Comparison of ENCODE assay signal across 1 cellular context in the genomic region with DNA sequence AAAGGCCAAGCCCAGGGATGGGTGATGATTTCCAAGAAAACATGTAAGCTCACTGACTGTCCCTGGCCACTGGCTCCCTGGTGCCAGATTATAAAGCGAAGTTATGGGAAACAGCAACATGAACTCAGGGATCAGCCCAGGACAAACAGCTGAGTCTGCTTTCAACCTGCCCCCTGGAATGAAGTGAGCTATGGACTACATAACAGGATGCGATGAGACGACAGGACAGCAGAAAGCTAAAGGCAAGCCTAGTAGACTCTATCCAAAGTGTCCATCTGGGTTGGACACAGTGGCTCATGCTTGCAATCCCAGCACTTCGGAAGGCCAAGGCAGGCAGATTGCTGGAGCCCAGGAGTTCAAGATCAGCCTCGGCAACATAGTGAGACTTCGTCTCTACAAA.
TF ChIP-seq lines count a peak whose summit lies in the region.

No MANE protein-coding gene starts in this region.

TF ChIP-seq in HepG2, 621 proteins besides CTCF, POLR2A, EP300 and RAD21 (continued from another document and continues in another):
- TF ChIP-seq, protein P1, sequence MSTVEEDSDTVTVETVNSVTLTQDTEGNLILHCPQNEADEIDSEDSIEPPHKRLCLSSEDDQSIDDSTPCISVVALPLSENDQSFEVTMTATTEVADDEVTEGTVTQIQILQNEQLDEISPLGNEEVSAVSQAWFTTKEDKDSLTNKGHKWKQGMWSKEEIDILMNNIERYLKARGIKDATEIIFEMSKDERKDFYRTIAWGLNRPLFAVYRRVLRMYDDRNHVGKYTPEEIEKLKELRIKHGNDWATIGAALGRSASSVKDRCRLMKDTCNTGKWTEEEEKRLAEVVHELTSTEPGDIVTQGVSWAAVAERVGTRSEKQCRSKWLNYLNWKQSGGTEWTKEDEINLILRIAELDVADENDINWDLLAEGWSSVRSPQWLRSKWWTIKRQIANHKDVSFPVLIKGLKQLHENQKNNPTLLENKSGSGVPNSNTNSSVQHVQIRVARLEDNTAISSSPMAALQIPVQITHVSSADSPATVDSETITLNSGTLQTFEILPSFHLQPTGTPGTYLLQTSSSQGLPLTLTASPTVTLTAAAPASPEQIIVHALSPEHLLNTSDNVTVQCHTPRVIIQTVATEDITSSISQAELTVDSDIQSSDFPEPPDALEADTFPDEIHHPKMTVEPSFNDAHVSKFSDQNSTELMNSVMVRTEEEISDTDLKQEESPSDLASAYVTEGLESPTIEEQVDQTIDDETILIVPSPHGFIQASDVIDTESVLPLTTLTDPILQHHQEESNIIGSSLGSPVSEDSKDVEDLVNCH (CRISPR knock-in tag; IDR thresholded peaks at IDR 0.05), result no peak
- TF ChIP-seq FOXM1 (CRISPR knock-in tag; IDR thresholded peaks at IDR 0.05), result no peak
- 0 out of 2 replicates have a peak, but pooled peaks have one; percentile 38 for TF ChIP-seq TGIF2 (CRISPR knock-in tag; IDR thresholded peaks at IDR 0.05)
- no peak for TF ChIP-seq SOX6 (IDR thresholded peaks at IDR 0.05)
- 0 out of 2 replicates have a peak, but pooled peaks have one; percentile 28 for TF ChIP-seq SOX6 (CRISPR knock-in tag; IDR thresholded peaks at IDR 0.05)
- TF ChIP-seq HMG20A (CRISPR knock-in tag; IDR thresholded peaks at IDR 0.05; ENCODE audit: borderline replicate concordance), result peak; percentile 33; the same call in 1 of the 2 replicates
- no peak for TF ChIP-seq JARID2 (CRISPR knock-in tag; IDR thresholded peaks at IDR 0.05; ENCODE audit: insufficient replicate concordance)
- TF ChIP-seq, protein P2, sequence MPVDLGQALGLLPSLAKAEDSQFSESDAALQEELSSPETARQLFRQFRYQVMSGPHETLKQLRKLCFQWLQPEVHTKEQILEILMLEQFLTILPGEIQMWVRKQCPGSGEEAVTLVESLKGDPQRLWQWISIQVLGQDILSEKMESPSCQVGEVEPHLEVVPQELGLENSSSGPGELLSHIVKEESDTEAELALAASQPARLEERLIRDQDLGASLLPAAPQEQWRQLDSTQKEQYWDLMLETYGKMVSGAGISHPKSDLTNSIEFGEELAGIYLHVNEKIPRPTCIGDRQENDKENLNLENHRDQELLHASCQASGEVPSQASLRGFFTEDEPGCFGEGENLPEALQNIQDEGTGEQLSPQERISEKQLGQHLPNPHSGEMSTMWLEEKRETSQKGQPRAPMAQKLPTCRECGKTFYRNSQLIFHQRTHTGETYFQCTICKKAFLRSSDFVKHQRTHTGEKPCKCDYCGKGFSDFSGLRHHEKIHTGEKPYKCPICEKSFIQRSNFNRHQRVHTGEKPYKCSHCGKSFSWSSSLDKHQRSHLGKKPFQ (CRISPR knock-in tag; IDR thresholded peaks at IDR 0.05; ENCODE audit: insufficient replicate concordance), result peak; percentile 38
- TF ChIP-seq ZNF558 (CRISPR knock-in tag; IDR thresholded peaks at IDR 0.05; ENCODE audit: borderline replicate concordance), result no peak
- TF ChIP-seq FLYWCH1 (CRISPR knock-in tag; IDR thresholded peaks at IDR 0.05), result no peak; the same call in 1 of the 2 replicates
- TF ChIP-seq SATB2 (CRISPR knock-in tag; IDR thresholded peaks at IDR 0.05), result no peak
- TF ChIP-seq SP1 (IDR thresholded peaks at IDR 0.05), result no peak
- TF ChIP-seq SP1 (CRISPR knock-in tag; IDR thresholded peaks at IDR 0.05), result no peak
- no peak for TF ChIP-seq ZNF335 (CRISPR knock-in tag; IDR thresholded peaks at IDR 0.05)
- TF ChIP-seq ARNT2 (CRISPR knock-in tag; IDR thresholded peaks at IDR 0.05; ENCODE audit: low read depth), result no peak
- TF ChIP-seq, protein P3, sequence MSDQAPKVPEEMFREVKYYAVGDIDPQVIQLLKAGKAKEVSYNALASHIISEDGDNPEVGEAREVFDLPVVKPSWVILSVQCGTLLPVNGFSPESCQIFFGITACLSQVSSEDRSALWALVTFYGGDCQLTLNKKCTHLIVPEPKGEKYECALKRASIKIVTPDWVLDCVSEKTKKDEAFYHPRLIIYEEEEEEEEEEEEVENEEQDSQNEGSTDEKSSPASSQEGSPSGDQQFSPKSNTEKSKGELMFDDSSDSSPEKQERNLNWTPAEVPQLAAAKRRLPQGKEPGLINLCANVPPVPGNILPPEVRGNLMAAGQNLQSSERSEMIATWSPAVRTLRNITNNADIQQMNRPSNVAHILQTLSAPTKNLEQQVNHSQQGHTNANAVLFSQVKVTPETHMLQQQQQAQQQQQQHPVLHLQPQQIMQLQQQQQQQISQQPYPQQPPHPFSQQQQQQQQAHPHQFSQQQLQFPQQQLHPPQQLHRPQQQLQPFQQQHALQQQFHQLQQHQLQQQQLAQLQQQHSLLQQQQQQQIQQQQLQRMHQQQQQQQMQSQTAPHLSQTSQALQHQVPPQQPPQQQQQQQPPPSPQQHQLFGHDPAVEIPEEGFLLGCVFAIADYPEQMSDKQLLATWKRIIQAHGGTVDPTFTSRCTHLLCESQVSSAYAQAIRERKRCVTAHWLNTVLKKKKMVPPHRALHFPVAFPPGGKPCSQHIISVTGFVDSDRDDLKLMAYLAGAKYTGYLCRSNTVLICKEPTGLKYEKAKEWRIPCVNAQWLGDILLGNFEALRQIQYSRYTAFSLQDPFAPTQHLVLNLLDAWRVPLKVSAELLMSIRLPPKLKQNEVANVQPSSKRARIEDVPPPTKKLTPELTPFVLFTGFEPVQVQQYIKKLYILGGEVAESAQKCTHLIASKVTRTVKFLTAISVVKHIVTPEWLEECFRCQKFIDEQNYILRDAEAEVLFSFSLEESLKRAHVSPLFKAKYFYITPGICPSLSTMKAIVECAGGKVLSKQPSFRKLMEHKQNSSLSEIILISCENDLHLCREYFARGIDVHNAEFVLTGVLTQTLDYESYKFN (CRISPR knock-in tag; conservative IDR thresholded peaks at IDR 0.05), result peak; percentile 68; the same call in 1 of the 2 replicates
- TF ChIP-seq ZBTB38 (CRISPR knock-in tag; IDR thresholded peaks at IDR 0.05), result no peak
- no peak for TF ChIP-seq RFXAP (CRISPR knock-in tag; IDR thresholded peaks at IDR 0.05; ENCODE audit: borderline replicate concordance)
- TF ChIP-seq, protein P4, sequence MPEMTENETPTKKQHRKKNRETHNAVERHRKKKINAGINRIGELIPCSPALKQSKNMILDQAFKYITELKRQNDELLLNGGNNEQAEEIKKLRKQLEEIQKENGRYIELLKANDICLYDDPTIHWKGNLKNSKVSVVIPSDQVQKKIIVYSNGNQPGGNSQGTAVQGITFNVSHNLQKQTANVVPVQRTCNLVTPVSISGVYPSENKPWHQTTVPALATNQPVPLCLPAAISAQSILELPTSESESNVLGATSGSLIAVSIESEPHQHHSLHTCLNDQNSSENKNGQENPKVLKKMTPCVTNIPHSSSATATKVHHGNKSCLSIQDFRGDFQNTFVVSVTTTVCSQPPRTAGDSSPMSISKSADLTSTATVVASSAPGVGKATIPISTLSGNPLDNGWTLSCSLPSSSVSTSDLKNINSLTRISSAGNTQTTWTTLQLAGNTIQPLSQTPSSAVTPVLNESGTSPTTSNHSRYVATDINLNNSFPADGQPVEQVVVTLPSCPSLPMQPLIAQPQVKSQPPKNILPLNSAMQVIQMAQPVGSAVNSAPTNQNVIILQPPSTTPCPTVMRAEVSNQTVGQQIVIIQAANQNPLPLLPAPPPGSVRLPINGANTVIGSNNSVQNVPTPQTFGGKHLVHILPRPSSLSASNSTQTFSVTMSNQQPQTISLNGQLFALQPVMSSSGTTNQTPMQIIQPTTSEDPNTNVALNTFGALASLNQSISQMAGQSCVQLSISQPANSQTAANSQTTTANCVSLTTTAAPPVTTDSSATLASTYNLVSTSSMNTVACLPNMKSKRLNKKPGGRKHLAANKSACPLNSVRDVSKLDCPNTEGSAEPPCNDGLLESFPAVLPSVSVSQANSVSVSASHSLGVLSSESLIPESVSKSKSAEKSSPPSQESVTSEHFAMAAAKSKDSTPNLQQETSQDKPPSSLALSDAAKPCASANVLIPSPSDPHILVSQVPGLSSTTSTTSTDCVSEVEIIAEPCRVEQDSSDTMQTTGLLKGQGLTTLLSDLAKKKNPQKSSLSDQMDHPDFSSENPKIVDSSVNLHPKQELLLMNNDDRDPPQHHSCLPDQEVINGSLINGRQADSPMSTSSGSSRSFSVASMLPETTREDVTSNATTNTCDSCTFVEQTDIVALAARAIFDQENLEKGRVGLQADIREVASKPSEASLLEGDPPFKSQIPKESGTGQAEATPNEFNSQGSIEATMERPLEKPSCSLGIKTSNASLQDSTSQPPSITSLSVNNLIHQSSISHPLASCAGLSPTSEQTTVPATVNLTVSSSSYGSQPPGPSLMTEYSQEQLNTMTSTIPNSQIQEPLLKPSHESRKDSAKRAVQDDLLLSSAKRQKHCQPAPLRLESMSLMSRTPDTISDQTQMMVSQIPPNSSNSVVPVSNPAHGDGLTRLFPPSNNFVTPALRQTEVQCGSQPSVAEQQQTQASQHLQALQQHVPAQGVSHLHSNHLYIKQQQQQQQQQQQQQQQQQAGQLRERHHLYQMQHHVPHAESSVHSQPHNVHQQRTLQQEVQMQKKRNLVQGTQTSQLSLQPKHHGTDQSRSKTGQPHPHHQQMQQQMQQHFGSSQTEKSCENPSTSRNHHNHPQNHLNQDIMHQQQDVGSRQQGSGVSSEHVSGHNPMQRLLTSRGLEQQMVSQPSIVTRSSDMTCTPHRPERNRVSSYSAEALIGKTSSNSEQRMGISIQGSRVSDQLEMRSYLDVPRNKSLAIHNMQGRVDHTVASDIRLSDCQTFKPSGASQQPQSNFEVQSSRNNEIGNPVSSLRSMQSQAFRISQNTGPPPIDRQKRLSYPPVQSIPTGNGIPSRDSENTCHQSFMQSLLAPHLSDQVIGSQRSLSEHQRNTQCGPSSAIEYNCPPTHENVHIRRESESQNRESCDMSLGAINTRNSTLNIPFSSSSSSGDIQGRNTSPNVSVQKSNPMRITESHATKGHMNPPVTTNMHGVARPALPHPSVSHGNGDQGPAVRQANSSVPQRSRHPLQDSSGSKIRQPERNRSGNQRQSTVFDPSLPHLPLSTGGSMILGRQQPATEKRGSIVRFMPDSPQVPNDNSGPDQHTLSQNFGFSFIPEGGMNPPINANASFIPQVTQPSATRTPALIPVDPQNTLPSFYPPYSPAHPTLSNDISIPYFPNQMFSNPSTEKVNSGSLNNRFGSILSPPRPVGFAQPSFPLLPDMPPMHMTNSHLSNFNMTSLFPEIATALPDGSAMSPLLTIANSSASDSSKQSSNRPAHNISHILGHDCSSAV (CRISPR knock-in tag; IDR thresholded peaks at IDR 0.05; ENCODE audit: borderline replicate concordance), result no peak
- no peak for TF ChIP-seq ZSCAN31 (CRISPR knock-in tag; IDR thresholded peaks at IDR 0.05; ENCODE audit: low read depth)
- TF ChIP-seq ZNF430 (CRISPR knock-in tag; IDR thresholded peaks at IDR 0.05), result no peak
- TF ChIP-seq, protein P5, sequence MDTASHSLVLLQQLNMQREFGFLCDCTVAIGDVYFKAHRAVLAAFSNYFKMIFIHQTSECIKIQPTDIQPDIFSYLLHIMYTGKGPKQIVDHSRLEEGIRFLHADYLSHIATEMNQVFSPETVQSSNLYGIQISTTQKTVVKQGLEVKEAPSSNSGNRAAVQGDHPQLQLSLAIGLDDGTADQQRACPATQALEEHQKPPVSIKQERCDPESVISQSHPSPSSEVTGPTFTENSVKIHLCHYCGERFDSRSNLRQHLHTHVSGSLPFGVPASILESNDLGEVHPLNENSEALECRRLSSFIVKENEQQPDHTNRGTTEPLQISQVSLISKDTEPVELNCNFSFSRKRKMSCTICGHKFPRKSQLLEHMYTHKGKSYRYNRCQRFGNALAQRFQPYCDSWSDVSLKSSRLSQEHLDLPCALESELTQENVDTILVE (CRISPR knock-in tag; IDR thresholded peaks at IDR 0.05), result no peak
- TF ChIP-seq, protein P6, sequence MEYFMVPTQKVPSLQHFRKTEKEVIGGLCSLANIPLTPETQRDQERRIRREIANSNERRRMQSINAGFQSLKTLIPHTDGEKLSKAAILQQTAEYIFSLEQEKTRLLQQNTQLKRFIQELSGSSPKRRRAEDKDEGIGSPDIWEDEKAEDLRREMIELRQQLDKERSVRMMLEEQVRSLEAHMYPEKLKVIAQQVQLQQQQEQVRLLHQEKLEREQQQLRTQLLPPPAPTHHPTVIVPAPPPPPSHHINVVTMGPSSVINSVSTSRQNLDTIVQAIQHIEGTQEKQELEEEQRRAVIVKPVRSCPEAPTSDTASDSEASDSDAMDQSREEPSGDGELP (IDR thresholded peaks at IDR 0.05; ENCODE audit: borderline replicate concordance, low read depth), result peak; percentile 96
- no peak for TF ChIP-seq MAFG (CRISPR knock-in tag; IDR thresholded peaks at IDR 0.05)
- TF ChIP-seq, protein P7, sequence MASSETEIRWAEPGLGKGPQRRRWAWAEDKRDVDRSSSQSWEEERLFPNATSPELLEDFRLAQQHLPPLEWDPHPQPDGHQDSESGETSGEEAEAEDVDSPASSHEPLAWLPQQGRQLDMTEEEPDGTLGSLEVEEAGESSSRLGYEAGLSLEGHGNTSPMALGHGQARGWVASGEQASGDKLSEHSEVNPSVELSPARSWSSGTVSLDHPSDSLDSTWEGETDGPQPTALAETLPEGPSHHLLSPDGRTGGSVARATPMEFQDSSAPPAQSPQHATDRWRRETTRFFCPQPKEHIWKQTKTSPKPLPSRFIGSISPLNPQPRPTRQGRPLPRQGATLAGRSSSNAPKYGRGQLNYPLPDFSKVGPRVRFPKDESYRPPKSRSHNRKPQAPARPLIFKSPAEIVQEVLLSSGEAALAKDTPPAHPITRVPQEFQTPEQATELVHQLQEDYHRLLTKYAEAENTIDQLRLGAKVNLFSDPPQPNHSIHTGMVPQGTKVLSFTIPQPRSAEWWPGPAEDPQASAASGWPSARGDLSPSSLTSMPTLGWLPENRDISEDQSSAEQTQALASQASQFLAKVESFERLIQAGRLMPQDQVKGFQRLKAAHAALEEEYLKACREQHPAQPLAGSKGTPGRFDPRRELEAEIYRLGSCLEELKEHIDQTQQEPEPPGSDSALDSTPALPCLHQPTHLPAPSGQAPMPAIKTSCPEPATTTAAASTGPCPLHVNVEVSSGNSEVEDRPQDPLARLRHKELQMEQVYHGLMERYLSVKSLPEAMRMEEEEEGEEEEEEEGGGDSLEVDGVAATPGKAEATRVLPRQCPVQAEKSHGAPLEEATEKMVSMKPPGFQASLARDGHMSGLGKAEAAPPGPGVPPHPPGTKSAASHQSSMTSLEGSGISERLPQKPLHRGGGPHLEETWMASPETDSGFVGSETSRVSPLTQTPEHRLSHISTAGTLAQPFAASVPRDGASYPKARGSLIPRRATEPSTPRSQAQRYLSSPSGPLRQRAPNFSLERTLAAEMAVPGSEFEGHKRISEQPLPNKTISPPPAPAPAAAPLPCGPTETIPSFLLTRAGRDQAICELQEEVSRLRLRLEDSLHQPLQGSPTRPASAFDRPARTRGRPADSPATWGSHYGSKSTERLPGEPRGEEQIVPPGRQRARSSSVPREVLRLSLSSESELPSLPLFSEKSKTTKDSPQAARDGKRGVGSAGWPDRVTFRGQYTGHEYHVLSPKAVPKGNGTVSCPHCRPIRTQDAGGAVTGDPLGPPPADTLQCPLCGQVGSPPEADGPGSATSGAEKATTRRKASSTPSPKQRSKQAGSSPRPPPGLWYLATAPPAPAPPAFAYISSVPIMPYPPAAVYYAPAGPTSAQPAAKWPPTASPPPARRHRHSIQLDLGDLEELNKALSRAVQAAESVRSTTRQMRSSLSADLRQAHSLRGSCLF (CRISPR knock-in tag; IDR thresholded peaks at IDR 0.05; ENCODE audit: borderline replicate concordance), result no peak
- no peak; the same call in 1 of the 2 replicates for TF ChIP-seq ZNF274 (CRISPR knock-in tag; IDR thresholded peaks at IDR 0.05)
- no peak for TF ChIP-seq KDM5A (IDR thresholded peaks at IDR 0.05; ENCODE audit: borderline replicate concordance, low read length)
- TF ChIP-seq KDM6A (CRISPR knock-in tag; IDR thresholded peaks at IDR 0.05; ENCODE audit: low read depth), result peak; percentile 14; the same call in 1 of the 2 replicates
- TF ChIP-seq MXI1 (IDR thresholded peaks at IDR 0.05; ENCODE audit: borderline replicate concordance, low read depth, low read length), result no peak
